Comparison of ENCODE assay signal across 8 cellular contexts in genomic region chr6:138987299-138987642, GRCh38. TPM values are rescaled to one million over a fixed set of nuclear protein-coding genes. Genes with fewer than 3 reads are reported as not detected.
DNase-seq lines count a peak whose midpoint lies in the region; ATAC-seq and TF ChIP-seq lines count a peak whose summit lies in the region.

No MANE protein-coding gene starts in this region.

- H3K79me2 ChIP-seq in HCT116 (ENCODE audit: insufficient read depth, low read length), result peaks cover 56% of the 10 kb centered on the region

- RAD21 ChIA-PET in HCT116 (lab: Charles Lee; ENCODE audit: low non-redundant PET in 1 of 2, low total read pairs in 2 of 2, uncharacterized antibody in 2 of 2, unreplicated experiment in 2 of 2), result no interaction called here

- H3K9me2 ChIP-seq in HCT116 (ENCODE audit: insufficient read depth), result no peaks in the 10 kb centered on the region

- H2AFZ ChIP-seq in HCT116 (ENCODE audit: low read depth, low read length, poor library complexity, severe bottlenecking), result no peak overlapping the region

- H3K9ac ChIP-seq in HCT116 (ENCODE audit: low read length), result peak overlapping the region; percentile 88

- POLR2A ChIA-PET in HCT116 (lab: Charles Lee), result interaction anchor here (1.2 kb wide), 1 partner anchor 12 kb away, joined by 3 read pairs; no protein-coding TSS in a partner anchor

- peaks cover 16 to 36% of the 10 kb centered on the region in 2 experiments; a peak in 3 of 4 replicates for H3K4me1 ChIP-seq in HCT116 (ENCODE audit: control insufficient read depth in 1 of 2, insufficient read depth in 2 of 2, low read length in 2 of 2)

- H3K27me3 ChIP-seq in HCT116 (ENCODE audit: insufficient read depth, low read length), result no peaks in the 10 kb centered on the region

- H3K4me3 ChIP-seq in AG10803 (ENCODE audit: low read length), result peak overlapping the region; percentile 88
- H3K4me3 ChIP-seq in HCT116 (replicated peaks in 1 of 2; ENCODE audit: low read depth in 1 of 2, low read length in 2 of 2), result peak overlapping the region; percentile 81 to 83
- H3K4me3 ChIP-seq in iPS-11a (ENCODE audit: low read depth, low read length), result peak overlapping the region; percentile 93

- no peak for TF ChIP-seq CTCF in AG10803 (conservative IDR thresholded peaks at IDR 0.05; ENCODE audit: low read length)
- TF ChIP-seq CTCF in HCT116 (IDR thresholded peaks at IDR 0.05 in 2 of 3, conservative IDR thresholded peaks at IDR 0.05 in 1 of 3; ENCODE audit: borderline replicate concordance in 1 of 3, insufficient read depth in 1 of 3, low read depth in 2 of 3, low read length in 2 of 3), result no peak

- TF ChIP-seq RAD21 in HCT116 (IDR thresholded peaks at IDR 0.05; ENCODE audit: low read depth), result no peak

- H3K4me1 Mint-ChIP-seq in activated T-helper 2 cell treated with anti-CD3 and anti-CD28 coated beads, Interferon-gamma antibody, Interleukin-2, Interleukin-4, amounts not matched to agents 10 μg/mL and 5 μg/mL and 100 μg/mL, durations not matched to agents 14 hours and 24 hours and 36 hours (ENCODE audit: low read depth), result peaks cover 6% of the 10 kb centered on the region
- H3K4me1 Mint-ChIP-seq in stimulated activated effector memory CD8-positive, alpha-beta T cell treated with anti-CD3 and anti-CD28 coated beads, Interleukin-12 subunit alpha, Interleukin-12 subunit beta, amount 100 ng/mL, for 72 hours, result peaks cover 6% of the 10 kb centered on the region

- TF ChIP-seq POLR2A in HCT116 (IDR thresholded peaks at IDR 0.05; ENCODE audit: borderline replicate concordance, extremely low read depth, insufficient read depth, insufficient read length), result no peak

- no peaks in the 10 kb centered on the region for H3K9me3 ChIP-seq in HCT116 (ENCODE audit: control insufficient read depth in 1 of 2, insufficient read depth in 1 of 2, low read depth in 1 of 2, low read length in 2 of 2)

- CTCF ChIA-PET in HCT116 (lab: Charles Lee), result interaction anchor here (1.2 kb wide), 1 partner anchor 21 kb away, joined by 4 read pairs; no protein-coding TSS in a partner anchor

- peak overlapping the region; percentile 72 for H3K27ac ChIP-seq in HCT116 (ENCODE audit: low read depth, low read length)

- peak overlapping the region; percentile 92 for H3K4me3 Mint-ChIP-seq in activated T-helper 2 cell treated with anti-CD3 and anti-CD28 coated beads, Interferon-gamma antibody, Interleukin-2, Interleukin-4, amounts not matched to agents 10 μg/mL and 5 μg/mL and 100 μg/mL, durations not matched to agents 14 hours and 24 hours and 36 hours (ENCODE audit: low read depth)
- no peak overlapping the region for H3K4me3 Mint-ChIP-seq in stimulated activated effector memory CD8-positive, alpha-beta T cell treated with anti-CD3 and anti-CD28 coated beads, Interleukin-12 subunit alpha, Interleukin-12 subunit beta, amount 100 ng/mL, for 72 hours

- no TSS peak for BruUV-seq in HCT116 (replicated peaks; lab: Mats Ljungman, UMichigan)

- H3K36me3 ChIP-seq in HCT116 (ENCODE audit: control insufficient read depth in 1 of 2, insufficient read depth in 2 of 2, low read length in 2 of 2), result no peaks in the 10 kb centered on the region

- DNase-seq in AG10803 (ENCODE audit: low read depth) (no peak), HCT116 (ENCODE audit: low read depth, low spot score) (no peak), NCI-H146 (lab: John Stamatoyannopoulos, UW) (no peak)
- DNase-seq in activated T-helper 2 cell treated with anti-CD3 and anti-CD28 coated beads, Interferon-gamma antibody, Interleukin-2, Interleukin-4, amounts not matched to agents 10 μg/mL and 5 μg/mL and 100 μg/mL, durations not matched to agents 14 hours and 24 hours and 36 hours (ENCODE audit: low spot score), result peak; percentile 13
- no peak for DNase-seq in stimulated activated effector memory CD8-positive, alpha-beta T cell treated with anti-CD3 and anti-CD28 coated beads, Interleukin-12 subunit alpha, Interleukin-12 subunit beta, amount 100 ng/mL, for 72 hours (ENCODE audit: low spot score in 2 of 2)

- peaks cover 4% of the 10 kb centered on the region; the same call in 1 of the 2 replicates for H4K20me1 ChIP-seq in HCT116 (ENCODE audit: insufficient read depth)

- H3K36me3 Mint-ChIP-seq in activated T-helper 2 cell treated with anti-CD3 and anti-CD28 coated beads, Interferon-gamma antibody, Interleukin-2, Interleukin-4, amounts not matched to agents 10 μg/mL and 5 μg/mL and 100 μg/mL, durations not matched to agents 14 hours and 24 hours and 36 hours (ENCODE audit: low read depth), result peaks cover 4% of the 10 kb centered on the region
- H3K36me3 Mint-ChIP-seq in stimulated activated effector memory CD8-positive, alpha-beta T cell treated with anti-CD3 and anti-CD28 coated beads, Interleukin-12 subunit alpha, Interleukin-12 subunit beta, amount 100 ng/mL, for 72 hours, result peaks cover 11% of the 10 kb centered on the region

- ATAC-seq in HCT116 (no peak), HG03159 (IDR thresholded peaks at IDR 0.05; ENCODE audit: unreplicated experiment) (no peak), HG03354 (IDR thresholded peaks at IDR 0.05; ENCODE audit: poor library complexity, severe bottlenecking, unreplicated experiment) (no peak)
- ATAC-seq in stimulated activated effector memory CD8-positive, alpha-beta T cell treated with anti-CD3 and anti-CD28 coated beads, Interleukin-12 subunit alpha, Interleukin-12 subunit beta, amount 100 ng/mL, for 72 hours, result no peak

- H3K27ac Mint-ChIP-seq in activated T-helper 2 cell treated with anti-CD3 and anti-CD28 coated beads, Interferon-gamma antibody, Interleukin-2, Interleukin-4, amounts not matched to agents 10 μg/mL and 5 μg/mL and 100 μg/mL, durations not matched to agents 14 hours and 24 hours and 36 hours, result peak overlapping the region; percentile 71
- H3K27ac Mint-ChIP-seq in stimulated activated effector memory CD8-positive, alpha-beta T cell treated with anti-CD3 and anti-CD28 coated beads, Interleukin-12 subunit alpha, Interleukin-12 subunit beta, amount 100 ng/mL, for 72 hours, result peak overlapping the region; percentile 96

- intact Hi-C loops in HCT116 (cut with micrococcal nuclease), result loop anchor here (10.0 kb wide), 1 partner anchor 378 kb away; no protein-coding TSS in a partner anchor
- intact Hi-C loops in activated T-helper 2 cell treated with anti-CD3 and anti-CD28 coated beads, Interferon-gamma antibody, Interleukin-2, Interleukin-4, amounts not matched to agents 10 μg/mL and 5 μg/mL and 100 μg/mL, durations not matched to agents 14 hours and 24 hours and 36 hours (cut with micrococcal nuclease), result loop anchor here (2.0 to 5.0 kb wide), 6 partner anchors 95 to 395 kb away; partner anchors contain the start of genes CCDC28A and HECA

- H3K27me3 Mint-ChIP-seq in activated T-helper 2 cell treated with anti-CD3 and anti-CD28 coated beads, Interferon-gamma antibody, Interleukin-2, Interleukin-4, amounts not matched to agents 10 μg/mL and 5 μg/mL and 100 μg/mL, durations not matched to agents 14 hours and 24 hours and 36 hours (ENCODE audit: low read depth), result peaks cover 2% of the 10 kb centered on the region

- peak overlapping the region; percentile 77 for H3K4me2 ChIP-seq in HCT116 (ENCODE audit: low read length)

- H3K9me3 Mint-ChIP-seq in activated T-helper 2 cell treated with anti-CD3 and anti-CD28 coated beads, Interferon-gamma antibody, Interleukin-2, Interleukin-4, amounts not matched to agents 10 μg/mL and 5 μg/mL and 100 μg/mL, durations not matched to agents 14 hours and 24 hours and 36 hours, result no peaks in the 10 kb centered on the region
- no peaks in the 10 kb centered on the region for H3K9me3 Mint-ChIP-seq in stimulated activated effector memory CD8-positive, alpha-beta T cell treated with anti-CD3 and anti-CD28 coated beads, Interleukin-12 subunit alpha, Interleukin-12 subunit beta, amount 100 ng/mL, for 72 hours

TF ChIP-seq in HCT116, 20 proteins besides CTCF, POLR2A, EP300 and RAD21 (continues in another document):
- no peak for TF ChIP-seq REST (IDR thresholded peaks at IDR 0.05; ENCODE audit: low read depth)

RNA-seq across cellular contexts. Expression of gene REPS1, which starts 0.8 kb away (rescaled TPM):
- 52.7 TPM for total RNA-seq in HCT116 (2021; ENCODE audit: unreplicated experiment)
- 33.6 and 41.1 TPM in 2 replicates for polyA plus RNA-seq in HCT116 (2012)
- total RNA-seq in activated T-helper 2 cell treated with anti-CD3 and anti-CD28 coated beads, Interferon-gamma antibody, Interleukin-2, Interleukin-4, amounts not matched to agents 10 μg/mL and 5 μg/mL and 100 μg/mL, durations not matched to agents 14 hours and 24 hours and 36 hours, result 96.3 and 99.8 TPM in 2 replicates

RNA-seq across cellular contexts. Expression of gene ABRACL, which starts 41.3 kb away (rescaled TPM):
- total RNA-seq in HCT116 (2021; ENCODE audit: unreplicated experiment), result 47.4 TPM
- polyA plus RNA-seq in HCT116 (2012), result 22.7 and 28.4 TPM in 2 replicates
- 151 and 161 TPM in 2 replicates for total RNA-seq in activated T-helper 2 cell treated with anti-CD3 and anti-CD28 coated beads, Interferon-gamma antibody, Interleukin-2, Interleukin-4, amounts not matched to agents 10 μg/mL and 5 μg/mL and 100 μg/mL, durations not matched to agents 14 hours and 24 hours and 36 hours
